23 cellular contexts compared by ENCODE assay signal in the genomic region with DNA sequence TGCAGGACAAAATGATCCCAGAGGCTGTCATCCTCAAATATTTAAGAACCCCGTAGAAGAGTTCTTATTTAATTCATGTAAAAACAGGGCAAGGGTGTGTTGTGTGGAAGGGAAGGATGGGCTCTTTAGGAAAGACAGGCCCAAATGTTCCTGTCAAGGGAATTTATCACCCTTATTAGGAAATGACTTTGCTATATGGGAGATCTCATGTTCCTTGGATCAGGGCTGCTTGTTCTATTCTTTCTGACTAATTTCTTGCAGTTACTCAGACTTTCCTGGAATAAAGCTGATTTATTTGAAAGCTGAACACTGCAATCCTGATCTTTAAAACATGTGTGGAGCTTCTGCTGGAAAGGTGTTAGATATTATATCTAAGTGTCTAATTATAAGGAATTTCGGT.
"Had no signal": no experiment of that assay in that cellular context is flagged by ENCODE, and none has a peak within 500 bp of the region (broad histone marks: within the 10 kb centered on the region; RNA-seq: fewer than 3 reads in every experiment).

No MANE protein-coding gene starts in this region.

- H3K27me3 ChIP-seq: breast epithelium, esophagus muscularis mucosa, gastrocnemius medialis, left lung, right atrium auricular region, stomach, upper lobe of left lung had no signal

- DNase-seq: activated CD4-positive, alpha-beta T cell treated with anti-CD3 and anti-CD28 coated beads, Interleukin-2, amount 10 ng/mL, durations not matched to agents 7 days and 5 days; activated CD4-positive, CD25-positive, alpha-beta regulatory T cell treated with anti-CD3 and anti-CD28 coated beads, Interleukin-2, amount 50 U/mL, for 72 hours; activated gamma-delta T cell treated with Interleukin-2 at 50 U/mL for 16 hours; activated T-cell treated with anti-CD3 and anti-CD28 coated beads, Interleukin-2, amount 50 U/mL, for 1 hour; amniotic stem cell; cerebellar nuclear complex; gastrocnemius medialis; hippocampal formation; kidney glomerular epithelial cell; left lung; naive thymus-derived CD8-positive, alpha-beta T cell; stimulated activated CD4-positive, alpha-beta T cell treated with anti-CD3 and anti-CD28 coated beads, Interleukin-1b, Interleukin-23, amount 100 ng/mL, for 48 hours; stomach; T-helper 1 cell; upper lobe of left lung; WERI-Rb-1 had no signal

- H3K36me3 ChIP-seq: breast epithelium, esophagus muscularis mucosa, gastrocnemius medialis, left lung, prostate gland, right atrium auricular region, stomach, thoracic aorta, upper lobe of left lung, WERI-Rb-1 had no signal

- H3K4me1 ChIP-seq: breast epithelium, esophagus muscularis mucosa, gastrocnemius medialis, left lung, prostate gland, right atrium auricular region, stomach, upper lobe of left lung had no signal

- H3K4me3 ChIP-seq: breast epithelium, coronary artery, esophagus muscularis mucosa, gastrocnemius medialis, left lung, lung, prostate gland, right atrium auricular region, stomach, thoracic aorta, upper lobe of left lung had no signal

- H3K9me3 ChIP-seq: breast epithelium, esophagus muscularis mucosa, gastrocnemius medialis, left lung, prostate gland, right atrium auricular region, stomach, thoracic aorta, upper lobe of left lung had no signal

- H3K27ac ChIP-seq: breast epithelium, coronary artery, esophagus muscularis mucosa, gastrocnemius medialis, prostate gland, right atrium auricular region, stomach, thoracic aorta, upper lobe of left lung, WERI-Rb-1 had no signal
